8 cellular contexts compared by ENCODE assay signal in genomic region chr12:118376089-118377004, GRCh38. TPM values are rescaled to one million over a fixed set of nuclear protein-coding genes. Genes with fewer than 3 reads are reported as not detected.
DNase-seq lines count a peak whose midpoint lies in the region; ATAC-seq and TF ChIP-seq lines count a peak whose summit lies in the region.

A gene with protein sequence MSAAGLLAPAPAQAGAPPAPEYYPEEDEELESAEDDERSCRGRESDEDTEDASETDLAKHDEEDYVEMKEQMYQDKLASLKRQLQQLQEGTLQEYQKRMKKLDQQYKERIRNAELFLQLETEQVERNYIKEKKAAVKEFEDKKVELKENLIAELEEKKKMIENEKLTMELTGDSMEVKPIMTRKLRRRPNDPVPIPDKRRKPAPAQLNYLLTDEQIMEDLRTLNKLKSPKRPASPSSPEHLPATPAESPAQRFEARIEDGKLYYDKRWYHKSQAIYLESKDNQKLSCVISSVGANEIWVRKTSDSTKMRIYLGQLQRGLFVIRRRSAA (plus strand): TSS chr12:118376555. CDS start chr12:118376692, 137 bp downstream.

- WGBS in adipose tissue, 3 donors: 0 to 2% (median 1%) methylated on average over 74 to 102 of the region's 102 CpGs
- 0 to 1% methylated on average over 28 to 43 of the region's 102 CpGs for WGBS in thyroid gland, 2 donors

- peak within 1 kb of the TSS; percentile 98 for H3K4me2 ChIP-seq in parathyroid adenoma (ENCODE audit: low read length)

- peak within 1 kb of the TSS; percentile 93 for H3K4me3 ChIP-seq in cardiac muscle cell
- H3K4me3 ChIP-seq in parathyroid adenoma (ENCODE audit: low read depth, low read length): peak within 1 kb of the TSS; percentile 86
- H3K4me3 ChIP-seq in thyroid gland (replicated peaks in 1 of 3): peak within 1 kb of the TSS; percentile 61 to 93 (median 89)

- H3K9me3 ChIP-seq in cardiac muscle cell (ENCODE audit: low read depth): no peaks in the 10 kb centered on the region
- no peaks in the 10 kb centered on the region for H3K9me3 ChIP-seq in parathyroid adenoma (ENCODE audit: control insufficient read depth, low read length)
- no peaks in the 10 kb centered on the region for H3K9me3 ChIP-seq in thyroid gland

- H3K9ac ChIP-seq in parathyroid adenoma: peak within 1 kb of the TSS; percentile 78

- H3K27me3 ChIP-seq in cardiac muscle cell (no peaks in the 10 kb centered on the region), parathyroid adenoma (ENCODE audit: control insufficient read depth, insufficient read depth, low read length) (no peaks in the 10 kb centered on the region), thyroid gland (no peaks in the 10 kb centered on the region)

- H3K4me1 ChIP-seq in cardiac muscle cell (ENCODE audit: low read depth) (peaks cover 15% of the 10 kb centered on the region), parathyroid adenoma (peaks cover 7% of the 10 kb centered on the region), thyroid gland (peaks cover 14 to 23% of the 10 kb centered on the region in 2 donors)

- intact Hi-C loops in thyroid gland (cut with DNase I): loop anchor here (5.0 kb wide), 1 partner anchor 194 kb away; no protein-coding TSS in a partner anchor

- TF ChIP-seq CTCF in cardiac muscle cell (IDR thresholded peaks at IDR 0.05; ENCODE audit: low read depth, low read length) (peak; percentile 97), parathyroid adenoma (IDR thresholded peaks at IDR 0.05) (peak; percentile 99), thyroid gland (IDR thresholded peaks at IDR 0.05) (peak; percentile 94 to 99 (median 97))

- peak; percentile 79 for DNase-seq in COR-L47 (lab: John Stamatoyannopoulos, UW)
- peak; percentile 63 for DNase-seq in NCI-H1417 treated with DMSO at 0.1 percent for 48 hours (lab: John Stamatoyannopoulos, UW)
- peak; percentile 77 to 92 (median 87) for DNase-seq in T-helper 1 cell
- peak; percentile 83 to 92 for DNase-seq in cardiac muscle cell (ENCODE audit: low read depth in 1 of 2, low spot score in 1 of 2)
- DNase-seq in thyroid gland: peak; percentile 92 to 93

- ATAC-seq in GM21825 (IDR thresholded peaks at IDR 0.05; ENCODE audit: unreplicated experiment): peak; percentile 24

- H3K27ac ChIP-seq in adipose tissue (ENCODE audit: low read depth, low read length): peak within 1 kb of the TSS; percentile 87
- H3K27ac ChIP-seq in cardiac muscle cell: peak within 1 kb of the TSS; percentile 97
- peak within 1 kb of the TSS; percentile 94 for H3K27ac ChIP-seq in parathyroid adenoma
- peak within 1 kb of the TSS; percentile 95 to 97 (median 97) for H3K27ac ChIP-seq in thyroid gland

- H2AFZ ChIP-seq in parathyroid adenoma: peak within 1 kb of the TSS; percentile 90

- H3K79me2 ChIP-seq in parathyroid adenoma: peaks cover 20% of the 10 kb centered on the region

- peak in 1 of 2 donors; percentile 76 for TF ChIP-seq POLR2A in thyroid gland (IDR thresholded peaks at IDR 0.05)

- H3K36me3 ChIP-seq in cardiac muscle cell: peaks cover 18% of the 10 kb centered on the region
- H3K36me3 ChIP-seq in parathyroid adenoma (ENCODE audit: control insufficient read depth, insufficient read depth, low read length): no peaks in the 10 kb centered on the region
- peaks cover 6 to 12% of the 10 kb centered on the region in 2 donors for H3K36me3 ChIP-seq in thyroid gland

RNA-seq across cellular contexts. Expression of the gene that starts here (rescaled TPM):
- polyA plus RNA-seq in adipose tissue (10 to 100 TPM in 1 of 3 donors, 1 to 10 TPM in 2; 7.3 to 18.3 (median 7.8) TPM), cardiac muscle cell (30.4 and 33.8 TPM in 2 replicates)
- total RNA-seq in cardiac muscle cell (44.7 and 50.9 TPM in 2 replicates), thyroid gland (10 to 100 TPM; 56.5 to 75.7 (median 62.7) TPM)

Comparison
In these comparisons a context has a peak if more than half of its experiments do, and no peak if none do; other contexts are left out.
1. Peak in every context shown above with its lines: DNase-seq, ATAC-seq, H3K4me3 ChIP-seq and H3K27ac ChIP-seq.